ENCODE assay signal across 9 cellular contexts in genomic region chr1:203286161-203286984, GRCh38. TPM values are rescaled to one million over a fixed set of nuclear protein-coding genes. Genes with fewer than 3 reads are reported as not detected.
A peak's percentile ranks its signal among the peaks of the same experiment; 100 is the strongest.
DNase-seq lines count a peak whose midpoint lies in the region; ATAC-seq and TF ChIP-seq lines count a peak whose summit lies in the region.
"Had no signal": no experiment of that assay in that cellular context is flagged by ENCODE, and none has a peak within 500 bp of the region (broad histone marks: within the 10 kb centered on the region; RNA-seq: fewer than 3 reads in every experiment).

No MANE protein-coding gene starts in this region.

- peak overlapping the region; percentile 98 for H3K27ac Mint-ChIP-seq in activated T-cell treated with anti-CD3 and anti-CD28 coated beads, Interleukin-2, amount 50 U/mL, for 72 hours

- H3K27me3 Mint-ChIP-seq in activated T-cell treated with anti-CD3 and anti-CD28 coated beads, Interleukin-2, amount 50 U/mL, for 72 hours (ENCODE audit: low read depth), result no peaks in the 10 kb centered on the region

- no peak for DNase-seq in activated T-cell treated with anti-CD3 and anti-CD28 coated beads, Interleukin-2, amount 50 U/mL, for 72 hours
- DNase-seq in activated T-cell treated with anti-CD3 and anti-CD28 coated beads for 4 hours (no peak), body of pancreas (peak in 3 of 4 donors; percentile 45 to 69 (median 61)), upper lobe of right lung (peak; percentile 51), NCI-H2171 (lab: John Stamatoyannopoulos, UW) (no peak), foreskin fibroblast (no peak)

- TF ChIP-seq POLR2A in body of pancreas (IDR thresholded peaks at IDR 0.05), result peak in 2 of 3 donors; percentile 13 to 31
- TF ChIP-seq POLR2A in GM18505 (IDR thresholded peaks at IDR 0.05; ENCODE audit: borderline replicate concordance, extremely low read depth, insufficient read depth, insufficient read length), result no peak

- H3K27ac ChIP-seq in body of pancreas (peak overlapping the region; percentile 96 to 98 (median 97)), upper lobe of right lung (peak overlapping the region; percentile 90)

- peak overlapping the region; percentile 50 for H3K9ac ChIP-seq in mucosa of stomach (ENCODE audit: low read length)

- intact Hi-C loops in body of pancreas (cut with DNase I), result no loop called here
- intact Hi-C loops in upper lobe of right lung (cut with DNase I), result no loop called here

- H3K4me3 ChIP-seq in body of pancreas (no peak overlapping the region), mucosa of stomach (ENCODE audit: low read length) (no peak overlapping the region), upper lobe of right lung (no peak overlapping the region), foreskin fibroblast (ENCODE audit: low read depth in 1 of 2, low read length in 2 of 2) (no peak overlapping the region)

- TF ChIP-seq CTCF in body of pancreas (IDR thresholded peaks at IDR 0.05) (no peak), upper lobe of right lung (IDR thresholded peaks at IDR 0.05) (no peak), foreskin fibroblast (IDR thresholded peaks at IDR 0.05; ENCODE audit: low read depth, low read length) (no peak)

- no peak for ATAC-seq in activated T-cell treated with anti-CD3 and anti-CD28 coated beads, Interleukin-2, amount 50 U/mL, for 72 hours (replicated peaks in 1 of 2)
- ATAC-seq in body of pancreas (no peak), upper lobe of right lung (no peak), GM18505 (IDR thresholded peaks at IDR 0.05; ENCODE audit: unreplicated experiment) (no peak)

- H3K4me3 Mint-ChIP-seq in activated T-cell treated with anti-CD3 and anti-CD28 coated beads, Interleukin-2, amount 50 U/mL, for 72 hours, result peak overlapping the region; percentile 91 to 93

- peaks cover 69% of the 10 kb centered on the region for H3K4me1 Mint-ChIP-seq in activated T-cell treated with anti-CD3 and anti-CD28 coated beads, Interleukin-2, amount 50 U/mL, for 72 hours (ENCODE audit: low read depth)

- H3K36me3 ChIP-seq in body of pancreas (replicated peaks in 1 of 2; ENCODE audit: insufficient read depth in 1 of 2, low read depth in 2 of 2) (no peaks in the 10 kb centered on the region), mucosa of stomach (ENCODE audit: control insufficient read depth, insufficient read depth, low read length) (no peaks in the 10 kb centered on the region), upper lobe of right lung (no peaks in the 10 kb centered on the region)

- H3K36me3 Mint-ChIP-seq in activated T-cell treated with anti-CD3 and anti-CD28 coated beads, Interleukin-2, amount 50 U/mL, for 72 hours (ENCODE audit: insufficient read depth in 2 of 2), result no peaks in the 10 kb centered on the region

- 39 to 43% methylated on average over 7 to 9 of the region's 9 CpGs for WGBS in body of pancreas, 2 donors

- no peaks in the 10 kb centered on the region for H3K9me3 ChIP-seq in body of pancreas
- no peaks in the 10 kb centered on the region for H3K9me3 ChIP-seq in mucosa of stomach (ENCODE audit: control insufficient read depth, low read length)
- no peaks in the 10 kb centered on the region for H3K9me3 ChIP-seq in upper lobe of right lung

- H3K9me3 Mint-ChIP-seq in activated T-cell treated with anti-CD3 and anti-CD28 coated beads, Interleukin-2, amount 50 U/mL, for 72 hours, result no peaks in the 10 kb centered on the region

- no peaks in the 10 kb centered on the region for H3K27me3 ChIP-seq in body of pancreas
- no peaks in the 10 kb centered on the region for H3K27me3 ChIP-seq in mucosa of stomach (ENCODE audit: control insufficient read depth, insufficient read depth, low read length)
- H3K27me3 ChIP-seq in upper lobe of right lung, result no peaks in the 10 kb centered on the region

- H3K4me1 ChIP-seq in body of pancreas, result peaks cover 95% of the 10 kb centered on the region
- peaks cover 74% of the 10 kb centered on the region for H3K4me1 ChIP-seq in mucosa of stomach (ENCODE audit: control insufficient read depth, insufficient read depth, low read length)
- peaks cover 51% of the 10 kb centered on the region for H3K4me1 ChIP-seq in upper lobe of right lung

RNA-seq across cellular contexts. Expression of gene BTG2, which starts 18.9 kb away (rescaled TPM):
- total RNA-seq in activated T-cell treated with anti-CD3 and anti-CD28 coated beads, Interleukin-2, amount 50 U/mL, for 72 hours, result 100 to 1,000 TPM; 138 to 153 TPM
- total RNA-seq in body of pancreas (100 to 1,000 TPM; 122 to 160 TPM), upper lobe of right lung (95.3 TPM)

RNA-seq across cellular contexts. Expression of gene CHIT1, which starts 56.9 kb away (rescaled TPM):
- 1 to 10 TPM; 1.4 to 4.7 TPM for total RNA-seq in activated T-cell treated with anti-CD3 and anti-CD28 coated beads, Interleukin-2, amount 50 U/mL, for 72 hours
- total RNA-seq in body of pancreas (under 1 TPM in 1 of 2 donors, not detected in 1; 0.26 TPM), upper lobe of right lung (751 TPM)
- total RNA-seq: pulmonary artery endothelial cell had no signal

Comparison
In these comparisons a context has a peak if more than half of its experiments do, and no peak if none do; other contexts are left out.
1. DNase-seq: peak in body of pancreas (3 of 4) and upper lobe of right lung (single experiment); none in activated T-cell treated with anti-CD3 and anti-CD28 coated beads, Interleukin-2, amount 50 U/mL, for 72 hours (0 of 2), activated T-cell treated with anti-CD3 and anti-CD28 coated beads for 4 hours (single experiment), NCI-H2171 (single experiment) and foreskin fibroblast (0 of 2).
2. RNA of gene CHIT1, which starts 56.9 kb away (total RNA-seq): 751 TPM in upper lobe of right lung (single experiment); 1.4 to 4.7 TPM in activated T-cell treated with anti-CD3 and anti-CD28 coated beads, Interleukin-2, amount 50 U/mL, for 72 hours and 0.26 TPM in body of pancreas; every median in the first group is over 100 times any median in the second.